Comparison of ENCODE assay signal across 15 cellular contexts in the genomic region with DNA sequence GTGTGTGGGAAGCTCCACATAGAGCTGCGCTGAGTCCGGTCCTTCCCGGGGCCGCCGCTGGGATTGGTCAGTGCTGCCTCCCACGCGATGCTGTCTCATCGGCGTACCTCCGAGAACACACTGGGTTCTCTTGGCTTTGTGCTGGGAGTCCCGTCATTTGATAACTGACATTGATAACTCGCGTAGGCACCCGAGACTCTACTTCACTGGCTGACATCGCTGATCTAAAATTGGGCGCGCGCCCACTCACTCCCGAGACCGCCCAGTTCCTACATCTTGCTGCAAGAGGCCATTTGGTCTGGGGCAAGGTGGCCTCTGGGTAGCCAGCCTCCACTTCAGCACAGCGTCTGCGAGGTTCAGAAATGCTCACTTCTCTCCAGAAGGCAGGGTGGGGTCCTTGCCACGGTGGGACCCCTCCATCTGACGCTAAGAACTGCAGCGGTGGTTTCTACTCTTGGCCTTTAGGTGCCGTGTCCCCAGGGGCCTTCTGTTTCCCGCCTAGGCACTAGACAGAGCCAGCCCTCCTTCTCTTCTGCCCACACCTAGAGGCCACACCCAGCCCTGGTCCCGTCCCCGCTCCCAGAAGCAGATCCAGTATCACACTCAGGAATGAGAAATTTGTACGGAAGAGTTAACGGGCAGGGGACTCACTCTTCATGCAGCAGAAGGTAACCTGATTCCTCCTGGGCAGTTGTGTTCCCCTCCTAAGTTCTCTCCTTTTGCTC. TPM values are rescaled to one million over a fixed set of nuclear protein-coding genes. Genes with fewer than 3 reads are reported as not detected.
DNase-seq lines count a peak whose midpoint lies in the region; ATAC-seq, FAIRE-seq and TF ChIP-seq lines count a peak whose summit lies in the region.
"Had no signal": no experiment of that assay in that cellular context is flagged by ENCODE, and none has a peak within 500 bp of the region (broad histone marks: within the 10 kb centered on the region; RNA-seq: fewer than 3 reads in every experiment).

No MANE protein-coding gene starts in this region.

- no peak overlapping the region for H3K23ac ChIP-seq in mesenchymal stem cell (ENCODE audit: low read length in 2 of 2)

- H2BK12ac ChIP-seq in mesenchymal stem cell (ENCODE audit: low read length in 2 of 2), result no peak overlapping the region

- no peaks in the 10 kb centered on the region; the same call in 1 of the 2 replicates for H4K20me1 ChIP-seq in K562 (replicated peaks; ENCODE audit: control insufficient read depth, insufficient read depth, low read length)
- H4K20me1 ChIP-seq: BLaER1 treated with 17β-estradiol and CSF1 and Interleukin-3, amounts not matched to agents 10 nM and 100 nM had no signal

- no peak overlapping the region for H2BK5ac ChIP-seq in mesenchymal stem cell (ENCODE audit: low read depth, low read length, poor library complexity, severe bottlenecking)

- H3K4me2 ChIP-seq in K562 (ENCODE audit: insufficient read depth, low read length), result peak overlapping the region; percentile 11; the same call in 1 of the 2 replicates
- no peak overlapping the region for H3K4me2 ChIP-seq in mesenchymal stem cell (ENCODE audit: low read length, poor library complexity, severe bottlenecking)
- H3K4me2 ChIP-seq: BLaER1 treated with 17β-estradiol and CSF1 and Interleukin-3, amounts not matched to agents 10 nM and 100 nM; GM23338 had no signal

- no peaks in the 10 kb centered on the region for H3K9me1 ChIP-seq in K562 (ENCODE audit: control insufficient read depth, insufficient read depth, low read length)

- no peak for TF ChIP-seq CTCF in K562 (IDR thresholded peaks at IDR 0.05 in 2 of 3, conservative IDR thresholded peaks at IDR 0.05 in 1 of 3; ENCODE audit: insufficient read depth in 2 of 3, low read depth in 1 of 3, low read length in 3 of 3)
- TF ChIP-seq CTCF in endodermal cell (conservative IDR thresholded peaks at IDR 0.05), result no peak

- no peak overlapping the region for H3K27ac ChIP-seq in K562 (ENCODE audit: extremely low read depth, low read depth, low read length)
- no peak overlapping the region for H3K27ac ChIP-seq in endodermal cell (ENCODE audit: low read depth, low read length)
- H3K27ac ChIP-seq in mesenchymal stem cell (ENCODE audit: low read length, poor library complexity, severe bottlenecking), result no peak overlapping the region
- H3K27ac ChIP-seq: BLaER1 treated with 17β-estradiol and CSF1 and Interleukin-3, amounts not matched to agents 10 nM and 100 nM; HL-60 had no signal

- in situ Hi-C loops in K562 (cut with MboI), result loop anchor here (10.0 kb wide), 1 partner anchor 226 kb away; no protein-coding TSS in a partner anchor

- H2BK15ac ChIP-seq in mesenchymal stem cell (ENCODE audit: low read depth, poor library complexity, severe bottlenecking), result no peak overlapping the region

- H3K27me3 ChIP-seq in K562 (ENCODE audit: control insufficient read depth in 2 of 2, insufficient read depth in 2 of 2, low read length in 2 of 2), result peaks cover 4 to 42% of the 10 kb centered on the region in 2 experiments; a peak in 4 of 5 replicates
- H3K27me3 ChIP-seq in endodermal cell (ENCODE audit: control insufficient read depth, insufficient read depth, low read length, poor library complexity, severe bottlenecking), result no peaks in the 10 kb centered on the region
- peaks cover 0 to 3% of the 10 kb centered on the region in 2 experiments for H3K27me3 ChIP-seq in mesenchymal stem cell (ENCODE audit: control insufficient read depth in 1 of 2, insufficient read depth in 1 of 2, low read length in 2 of 2)
- H3K27me3 ChIP-seq: BLaER1 treated with 17β-estradiol and CSF1 and Interleukin-3, amounts not matched to agents 10 nM and 100 nM had no signal

- no peak overlapping the region for H3K4me3 Mint-ChIP-seq in endodermal cell
- H3K4me3 Mint-ChIP-seq: CD4-positive, CD25-positive, alpha-beta regulatory T cell; GM23338; HFFc6 had no signal

- peak; percentile 84 for ATAC-seq in K562

- H2AFZ ChIP-seq in K562 (ENCODE audit: low read depth, low read length), result no peak overlapping the region
- no peak overlapping the region for H2AFZ ChIP-seq in mesenchymal stem cell (ENCODE audit: low read depth, low read length)
- H2AFZ ChIP-seq: GM23338 had no signal

- no TSS peak for BruUV-seq in K562 (replicated peaks; lab: Mats Ljungman, UMichigan)

- POLR2A ChIA-PET in K562 (lab: Yijun Ruan, JAX), result no interaction called here

- no peak overlapping the region for H2BK120ac ChIP-seq in mesenchymal stem cell (ENCODE audit: low read depth, low read length)

- H4K91ac ChIP-seq in mesenchymal stem cell (ENCODE audit: low read length), result no peak overlapping the region

- WGBS in K562 (ENCODE audit: insufficient coverage, low coverage, missing lambda C conversion rate), result 11% methylated on average over 24 of the region's 31 CpGs
- WGBS in endodermal cell (ENCODE audit: insufficient coverage in 1 of 2, insufficient read length in 1 of 2), 2 experiments, result 94 to 96% methylated on average over 26 to 31 of the region's 31 CpGs
- WGBS in mesenchymal stem cell, result 96% methylated on average over 31 of the region's 31 CpGs

- peak overlapping the region; percentile 53 for H2AK5ac ChIP-seq in mesenchymal stem cell (ENCODE audit: low read length, severe bottlenecking)

- H3K27ac Mint-ChIP-seq in endodermal cell, result no peak overlapping the region
- H3K27ac Mint-ChIP-seq: GM23338, HFFc6 had no signal

- no peak overlapping the region for H3K14ac ChIP-seq in mesenchymal stem cell (ENCODE audit: low read length in 2 of 2)

- CTCF ChIA-PET in K562 (lab: Yijun Ruan, JAX; ENCODE audit: low intra/inter-chr PET ratio), result interaction anchor here (0.5 kb wide), 1 partner anchor 728 kb away, joined by 3 read pairs; no protein-coding TSS in a partner anchor

- H3K4me1 Mint-ChIP-seq in endodermal cell, result peaks cover 7% of the 10 kb centered on the region
- H3K4me1 Mint-ChIP-seq: CD4-positive, CD25-positive, alpha-beta regulatory T cell had no signal

- no peaks in the 10 kb centered on the region for H3K36me3 Mint-ChIP-seq in endodermal cell (ENCODE audit: low read depth)
- H3K36me3 Mint-ChIP-seq: CD4-positive, CD25-positive, alpha-beta regulatory T cell had no signal

- no peak for TF ChIP-seq RAD21 in K562 (CRISPR knock-in tag; conservative IDR thresholded peaks at IDR 0.05 in 1 of 2, IDR thresholded peaks at IDR 0.05 in 1 of 2)

- no peak for TF ChIP-seq POLR2A in K562 (conservative IDR thresholded peaks at IDR 0.05)

- H3K9me3 ChIP-seq in K562 (replicated peaks; ENCODE audit: control insufficient read depth, insufficient read depth, low read depth, low read length), result no peaks in the 10 kb centered on the region
- no peaks in the 10 kb centered on the region for H3K9me3 ChIP-seq in endodermal cell (ENCODE audit: control insufficient read depth, low read length)
- H3K9me3 ChIP-seq in mesenchymal stem cell (ENCODE audit: control insufficient read depth, low read length), result no peaks in the 10 kb centered on the region
- H3K9me3 ChIP-seq: HAP-1 had no signal

- H3K79me1 ChIP-seq in mesenchymal stem cell (replicated peaks; ENCODE audit: low read length, poor library complexity, severe bottlenecking), result no peaks in the 10 kb centered on the region

- no peaks in the 10 kb centered on the region for H3K9me3 Mint-ChIP-seq in endodermal cell
- H3K9me3 Mint-ChIP-seq: CD4-positive, CD25-positive, alpha-beta regulatory T cell; GM23338; HFFc6 had no signal

- H4K8ac ChIP-seq in mesenchymal stem cell (ENCODE audit: low read length), result no peak overlapping the region

- peaks cover 4% of the 10 kb centered on the region for H3K27me3 Mint-ChIP-seq in endodermal cell (ENCODE audit: insufficient read depth)

- no peaks in the 10 kb centered on the region for H3K36me3 ChIP-seq in K562 (ENCODE audit: control insufficient read depth, insufficient read depth, low read length)
- H3K36me3 ChIP-seq in endodermal cell (ENCODE audit: control insufficient read depth, insufficient read depth, low read length), result no peaks in the 10 kb centered on the region
- no peaks in the 10 kb centered on the region for H3K36me3 ChIP-seq in mesenchymal stem cell (ENCODE audit: control insufficient read depth in 1 of 2, insufficient read depth in 2 of 2, low read depth in 1 of 2, low read length in 2 of 2)
- H3K36me3 ChIP-seq: BLaER1 treated with 17β-estradiol and CSF1 and Interleukin-3, amounts not matched to agents 10 nM and 100 nM; HAP-1 had no signal

- DNase-seq in K562 (ENCODE audit: extremely low read depth in 1 of 4, low spot score in 3 of 4), result peak; percentile 55 to 59 (median 57)
- peak; percentile 29 for DNase-seq in endodermal cell
- DNase-seq in mesenchymal stem cell, result no peak
- DNase-seq in putamen (ENCODE audit: low spot score), result peak; percentile 22
- DNase-seq in DMS114 treated with DMSO at 0.1 percent for 48 hours (lab: John Stamatoyannopoulos, UW; ENCODE audit: unreplicated experiment), result no peak
- no peak for DNase-seq in NCI-H1694 treated with DMSO at 0.1 percent for 48 hours (lab: John Stamatoyannopoulos, UW)
- DNase-seq in stimulated activated naive CD4-positive, alpha-beta T cell (lab: John Stamatoyannopoulos, UW), result no peak
- DNase-seq in SW480 (ENCODE audit: low spot score), result no peak
- DNase-seq: ACHN; CD4-positive, CD25-positive, alpha-beta regulatory T cell; HFFc6 had no signal

- H3K9ac ChIP-seq in K562 (ENCODE audit: insufficient read depth in 1 of 2, low read depth in 2 of 2, low read length in 2 of 2), result 0 out of 4 replicates have a peak overlapping the region, but pooled peaks of 1 of the 2 experiments have one; percentile 35
- no peak overlapping the region for H3K9ac ChIP-seq in endodermal cell (ENCODE audit: extremely low read depth, low read length, poor library complexity, severe bottlenecking)
- H3K9ac ChIP-seq in mesenchymal stem cell (ENCODE audit: low read length), result no peak overlapping the region
- H3K9ac ChIP-seq: BLaER1 treated with 17β-estradiol and CSF1 and Interleukin-3, amounts not matched to agents 10 nM and 100 nM had no signal

- no peak for TF ChIP-seq EP300 in K562 (IDR thresholded peaks at IDR 0.05; ENCODE audit: low read length)

- H3K4me3 ChIP-seq in K562, result no peak overlapping the region
- no peak overlapping the region for H3K4me3 ChIP-seq in endodermal cell (ENCODE audit: low read length)
- H3K4me3 ChIP-seq in mesenchymal stem cell (ENCODE audit: insufficient read depth in 1 of 2, low read depth in 1 of 2, low read length in 2 of 2), result no peak overlapping the region
- H3K4me3 ChIP-seq: BLaER1 treated with 17β-estradiol and CSF1 and Interleukin-3, amounts not matched to agents 10 nM and 100 nM; GM23338; HAP-1 had no signal

- intact Hi-C loops in K562 (cut with micrococcal nuclease), result no loop called here

- FAIRE-seq in K562 (lab: Jason Lieb, UNC), result no peak

- H3K18ac ChIP-seq in mesenchymal stem cell (ENCODE audit: low read depth in 1 of 2, low read length in 2 of 2), result no peak overlapping the region

- no peaks in the 10 kb centered on the region for H3K79me2 ChIP-seq in K562 (ENCODE audit: control insufficient read depth, insufficient read depth, low read length)

- H3K4me1 ChIP-seq in K562 (replicated peaks in 1 of 2; ENCODE audit: control insufficient read depth in 2 of 2, insufficient read depth in 2 of 2, low read length in 2 of 2) (peaks cover 4 to 7% of the 10 kb centered on the region in 2 experiments; a peak in 4 of 5 replicates), endodermal cell (ENCODE audit: control insufficient read depth, insufficient read depth, low read length) (no peaks in the 10 kb centered on the region), mesenchymal stem cell (ENCODE audit: control insufficient read depth, insufficient read depth, low read depth, low read length) (peaks cover 8% of the 10 kb centered on the region)
- H3K4me1 ChIP-seq: HAP-1 had no signal

- H3K4ac ChIP-seq in mesenchymal stem cell (ENCODE audit: low read depth in 1 of 2, low read length in 2 of 2), result no peak overlapping the region

RNA-seq across cellular contexts. Expression of a gene that starts 40.7 kb away (rescaled TPM):
- total RNA-seq in K562 (2011; cell fraction: chromatin; rRNA removed; ENCODE audit: low replicate concordance), result 106 and 127 TPM in 2 replicates
- 46.5 and 55.5 TPM in 2 replicates for total RNA-seq in K562 (2011; cell fraction: nucleolus; rRNA removed)
- 73.7 and 99.4 TPM in 2 replicates for total RNA-seq in K562 (2011; cell fraction: nucleoplasm; rRNA removed)
- total RNA-seq in K562 (2014; rRNA removed) (4.2 and 5.4 TPM in 2 replicates), K562 (2014; rRNA removed; fragmentation: Illumina TruSeq; extraction: Trizol) (4.8 and 5.5 TPM in 2 replicates), K562 (2015; rRNA removed; fragmentation: Illumina TruSeq; extraction: Trizol) (3.4 TPM in 2 replicates), K562 (2021) (28.6 and 34.2 TPM in 2 replicates), endodermal cell (100 to 1,000 TPM; 122 to 140 TPM)
- polyA plus RNA-seq in K562 (2011; rRNA removed) (2.9 and 4.3 TPM in 2 replicates), K562 (2014; fragmentation: Illumina TruSeq; extraction: Trizol) (9.0 and 11.1 TPM in 2 replicates), K562 (2014; fragmentation: Nextera tagmentation; extraction: Ambion mirVana) (under 1 TPM; 0.38 to 0.55 TPM), K562 (2014; rRNA removed) (8.4 and 8.6 TPM in 2 replicates)
- polyA plus RNA-seq in K562 (2011; cell fraction: cytosol; rRNA removed), result 3.6 and 3.8 TPM in 2 replicates
- 41.4 and 54.7 TPM in 2 replicates for polyA plus RNA-seq in K562 (2011; cell fraction: nucleus; rRNA removed)
- polyA plus RNA-seq in K562 (2012), result 9.8 and 16.5 TPM in 2 replicates
- 8.1 and 10.1 TPM in 2 replicates for polyA minus RNA-seq in K562 (2011; rRNA and poly(A)+ RNA removed)
- polyA minus RNA-seq in K562 (2011; cell fraction: cytosol; rRNA and poly(A)+ RNA removed), result 9.3 and 15.4 TPM in 2 replicates
- polyA minus RNA-seq in K562 (2011; cell fraction: nucleus; rRNA and poly(A)+ RNA removed), result 19.8 and 28.4 TPM in 2 replicates
- 32.6 TPM for polyA plus RNA-seq in endodermal cell (2013, experiment 1 of 2)
- polyA plus RNA-seq in endodermal cell (2013, experiment 2 of 2), result 30.0 TPM
- 8.0 TPM for polyA plus RNA-seq in mesenchymal stem cell (2013, experiment 1 of 2)
- 8.2 TPM for polyA plus RNA-seq in mesenchymal stem cell (2013, experiment 2 of 2)

Comparison
In these comparisons a context has a peak if more than half of its experiments do, and no peak if none do; other contexts are left out.
1. DNase-seq: peak in K562 (4 of 4), endodermal cell (single experiment) and putamen (single experiment); none in mesenchymal stem cell (single experiment), DMS114 treated with DMSO at 0.1 percent for 48 hours (single experiment), NCI-H1694 treated with DMSO at 0.1 percent for 48 hours (single experiment), stimulated activated naive CD4-positive, alpha-beta T cell (0 of 6) and SW480 (single experiment).